Comparison of ENCODE assay signal across 8 cellular contexts in the genomic region with DNA sequence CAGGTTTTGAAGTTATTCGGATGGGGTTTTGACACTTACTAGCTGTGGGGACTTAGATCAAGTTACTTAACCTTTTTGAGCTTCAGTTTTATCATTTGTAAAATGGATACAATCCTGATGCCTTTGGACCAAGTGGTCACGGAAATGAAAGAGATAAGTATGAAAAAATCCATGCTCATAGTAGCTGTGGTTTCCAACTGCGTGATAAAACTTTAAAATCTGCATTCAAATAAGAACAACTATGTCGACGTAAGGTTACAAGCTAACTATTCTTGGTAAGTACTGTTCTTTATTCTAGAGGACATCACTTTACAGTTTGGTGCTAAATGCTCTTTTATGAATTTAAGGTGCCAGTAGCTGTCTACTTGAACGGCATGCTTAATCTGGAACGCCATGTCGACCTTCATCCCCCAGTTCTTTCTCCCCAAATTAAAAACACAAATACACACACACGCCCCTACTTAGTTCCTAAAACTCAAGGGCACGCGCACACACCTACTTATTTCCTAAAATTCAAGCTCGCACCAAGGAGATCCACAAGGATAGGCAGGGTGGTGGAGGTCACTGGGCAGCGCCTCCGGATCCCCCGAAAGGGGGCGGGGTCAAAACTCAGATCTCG. TPM values are rescaled to one million over a fixed set of nuclear protein-coding genes. Genes with fewer than 3 reads are reported as not detected.
DNase-seq lines count a peak whose midpoint lies in the region; ATAC-seq, FAIRE-seq and TF ChIP-seq lines count a peak whose summit lies in the region.

No MANE protein-coding gene starts in this region.

- H4K20me1 ChIP-seq in mammary epithelial cell (ENCODE audit: insufficient read depth, low read length): no peaks in the 10 kb centered on the region

- WGBS in mammary epithelial cell (ENCODE audit: low coverage, missing lambda C conversion rate): 15% methylated on average over 14 of the region's 17 CpGs
- 5 to 20% methylated on average over 9 to 11 of the region's 17 CpGs for WGBS in mesodermal cell (ENCODE audit: insufficient coverage in 2 of 2), 2 experiments

- H3K79me2 ChIP-seq in mammary epithelial cell (ENCODE audit: insufficient read depth, low read length): peaks cover 63% of the 10 kb centered on the region

- H3K4me3 ChIP-seq in left ventricle myocardium inferior: peak overlapping the region; percentile 96
- H3K4me3 ChIP-seq in mammary epithelial cell (replicated peaks in 1 of 3; ENCODE audit: insufficient read depth in 1 of 3, low read depth in 2 of 3, low read length in 3 of 3): peak overlapping the region; percentile 49 to 77 (median 73)
- peak overlapping the region; percentile 71 for H3K4me3 ChIP-seq in mesodermal cell (ENCODE audit: extremely low read depth, insufficient read depth, low read length, poor library complexity, severe bottlenecking)

- CTCF ChIA-PET in mammary epithelial cell (lab: Charles Lee; ENCODE audit: low non-redundant PET): interaction anchor here (0.5 kb wide), 1 partner anchor 547 kb away, joined by 3 read pairs; no protein-coding TSS in a partner anchor

- H3K27ac ChIP-seq in left ventricle myocardium inferior (replicated peaks) (peak overlapping the region; percentile 100), mammary epithelial cell (ENCODE audit: insufficient read depth, low read depth, low read length) (peak overlapping the region; percentile 90), mesodermal cell (ENCODE audit: low read depth, low read length, severe bottlenecking) (peak overlapping the region; percentile 99)

- ATAC-seq in Right ventricle myocardium inferior: no peak
- ATAC-seq in GM21447 (IDR thresholded peaks at IDR 0.05; ENCODE audit: unreplicated experiment): no peak

- BruUV-seq in mammary epithelial cell (replicated peaks; lab: Mats Ljungman, UMichigan): TSS peak; percentile 53

- H3K9ac ChIP-seq in mammary epithelial cell (ENCODE audit: insufficient read depth, low read length): peak overlapping the region; percentile 89

- DNase-seq in left ventricle myocardium inferior (no peak), Right ventricle myocardium inferior (ENCODE audit: missing footprints) (no peak), mammary epithelial cell (no peak), HTR-8/SVneo (ENCODE audit: insufficient read length, low spot score) (no peak), NCI-H1930 (lab: John Stamatoyannopoulos, UW) (no peak), D341Med (ENCODE audit: low spot score) (no peak)

- in situ Hi-C loops in mammary epithelial cell (cut with MboI; ENCODE audit: low sequenced_read_pairs in 2 of 2): no loop called here

- H3K4me1 ChIP-seq in left ventricle myocardium inferior (peaks cover 60% of the 10 kb centered on the region), mammary epithelial cell (ENCODE audit: insufficient read depth, low read length) (peaks cover 13% of the 10 kb centered on the region), mesodermal cell (ENCODE audit: control insufficient read depth, insufficient read depth, low read length, poor library complexity, severe bottlenecking) (peaks cover 7% of the 10 kb centered on the region)

- H3K9me3 ChIP-seq in left ventricle myocardium inferior (replicated peaks): no peaks in the 10 kb centered on the region
- no peaks in the 10 kb centered on the region for H3K9me3 ChIP-seq in mammary epithelial cell (replicated peaks; ENCODE audit: insufficient read depth, low read length)
- H3K9me3 ChIP-seq in mesodermal cell (ENCODE audit: control insufficient read depth, low read length): no peaks in the 10 kb centered on the region

- H3K36me3 ChIP-seq in left ventricle myocardium inferior (peaks cover 5% of the 10 kb centered on the region), mammary epithelial cell (ENCODE audit: insufficient read depth, low read length) (no peaks in the 10 kb centered on the region), mesodermal cell (ENCODE audit: control insufficient read depth, insufficient read depth, low read length) (peaks cover 28% of the 10 kb centered on the region)

- FAIRE-seq in HTR-8/SVneo (lab: Jason Lieb, UNC): no peak

- H2AFZ ChIP-seq in mammary epithelial cell (ENCODE audit: low read depth, low read length): peak overlapping the region; percentile 82

- TF ChIP-seq CTCF in left ventricle myocardium inferior (IDR thresholded peaks at IDR 0.05; ENCODE audit: borderline replicate concordance) (no peak), mammary epithelial cell (conservative IDR thresholded peaks at IDR 0.05 in 1 of 2, IDR thresholded peaks at IDR 0.05 in 1 of 2; ENCODE audit: extremely low read depth in 1 of 2, insufficient read depth in 1 of 2, low read depth in 1 of 2, low read length in 2 of 2) (no peak)

- H3K27me3 ChIP-seq in left ventricle myocardium inferior (ENCODE audit: low read depth) (no peaks in the 10 kb centered on the region), mammary epithelial cell (ENCODE audit: insufficient read depth, low read length) (no peaks in the 10 kb centered on the region)

- dilution Hi-C loops in mammary epithelial cell (cut with HindIII; ENCODE audit: low sequenced_read_pairs): no loop called here

- H3K4me2 ChIP-seq in mammary epithelial cell (ENCODE audit: insufficient read depth, low read depth, low read length): peak overlapping the region; percentile 88

- intact Hi-C loops in left ventricle myocardium inferior (cut with micrococcal nuclease): no loop called here
- intact Hi-C loops in Right ventricle myocardium inferior (cut with DNase I): no loop called here
- intact Hi-C loops in mammary epithelial cell (cut with micrococcal nuclease): loop anchor here (10.0 kb wide), 1 partner anchor 154 kb away; no protein-coding TSS in a partner anchor

RNA-seq across cellular contexts. Expression of a gene that starts 0.5 kb away (rescaled TPM):
- 62.2 TPM for total RNA-seq in left ventricle myocardium inferior
- total RNA-seq in Right ventricle myocardium inferior: 62.3 TPM
- total RNA-seq in mammary epithelial cell: 10 to 100 TPM; 32.0 to 48.7 TPM
- polyA plus RNA-seq in mammary epithelial cell: 57.0 TPM
- 26.7 TPM for polyA minus RNA-seq in mammary epithelial cell
- polyA plus RNA-seq in mesodermal cell (2013, experiment 1 of 2): 44.9 TPM
- polyA plus RNA-seq in mesodermal cell (2013, experiment 2 of 2): 35.5 TPM

RNA-seq across cellular contexts. Expression of a gene that starts 25.5 kb away (rescaled TPM):
- total RNA-seq in left ventricle myocardium inferior (0.74 TPM), Right ventricle myocardium inferior (1.6 TPM), mammary epithelial cell (10 to 100 TPM in 1 of 2 donors, 1 to 10 TPM in 1; 7.7 to 16.5 TPM)
- polyA plus RNA-seq in mammary epithelial cell: 3.0 TPM
- 9.1 TPM for polyA minus RNA-seq in mammary epithelial cell
- 8.8 TPM for polyA plus RNA-seq in mesodermal cell (2013, experiment 1 of 2)
- 8.2 TPM for polyA plus RNA-seq in mesodermal cell (2013, experiment 2 of 2)
